8 cellular contexts compared by ENCODE assay signal in genomic region chr20:58890073-58890453, GRCh38. TPM values are rescaled to one million over a fixed set of nuclear protein-coding genes. Genes with fewer than 3 reads are reported as not detected.
DNase-seq lines count a peak whose midpoint lies in the region; ATAC-seq, FAIRE-seq and TF ChIP-seq lines count a peak whose summit lies in the region.

No MANE protein-coding gene starts in this region.

- H3K9me3 Mint-ChIP-seq in H9 (peaks cover 2 to 7% of the 10 kb centered on the region in 2 experiments; a peak in 4 of 5 replicates), WTC11 (peaks cover 10% of the 10 kb centered on the region)
- no peaks in the 10 kb centered on the region for H3K9me3 Mint-ChIP-seq in stimulated activated memory B cell treated with anti-CD40 and anti-IgM and Interleukin-4, amounts not matched to agents 10 μg/mL and 1 μg/mL and 100 μg/mL, for 72 hours

- no peak overlapping the region for H3K27ac ChIP-seq in H9 (ENCODE audit: insufficient read length, low read depth, low read length)

- no peak overlapping the region for H4K91ac ChIP-seq in H9 (ENCODE audit: insufficient read length, low read depth, low read length)

- DNase-seq in H9 (no peak), WTC11 (ENCODE audit: low spot score) (no peak), left ventricle myocardium superior (no peak), urothelium cell line (ENCODE audit: low spot score) (no peak), activated gamma-delta T cell (lab: John Stamatoyannopoulos, UW) (no peak)
- DNase-seq in central memory CD4-positive, alpha-beta T cell = no peak

- H2BK5ac ChIP-seq in H9 (ENCODE audit: insufficient read length, low read length) = no peak overlapping the region

- peak overlapping the region; percentile 71 for H3K4me2 ChIP-seq in H9 (ENCODE audit: insufficient read depth, insufficient read length, low read length)

- WGBS in H9 (ENCODE audit: extremely low coverage, insufficient read length, low lambda C conversion rate) = no CpG with 5 or more reads among the region's 46 CpGs

- no peak overlapping the region for H3K56ac ChIP-seq in H9 (ENCODE audit: insufficient read length, low read depth, low read length)

- no peaks in the 10 kb centered on the region for H3K9me3 ChIP-seq in H9 (ENCODE audit: control insufficient read depth, low read depth, low read length)

- H3K14ac ChIP-seq in H9 (ENCODE audit: insufficient read depth, low read length) = peak overlapping the region; percentile 62

- H4K5ac ChIP-seq in H9 (ENCODE audit: insufficient read length, low read depth, low read length) = no peak overlapping the region

- H3K9ac ChIP-seq in H9 (ENCODE audit: extremely low read depth, insufficient read length, low read length) = no peak overlapping the region

- no peaks in the 10 kb centered on the region for H3K27me3 Mint-ChIP-seq in H9 (ENCODE audit: low read depth)
- no peaks in the 10 kb centered on the region for H3K27me3 Mint-ChIP-seq in WTC11 (ENCODE audit: low read depth)
- no peaks in the 10 kb centered on the region for H3K27me3 Mint-ChIP-seq in stimulated activated memory B cell treated with anti-CD40 and anti-IgM and Interleukin-4, amounts not matched to agents 10 μg/mL and 1 μg/mL and 100 μg/mL, for 72 hours

- no peak overlapping the region for H3K4ac ChIP-seq in H9 (ENCODE audit: low read depth, low read length)

- no peak overlapping the region for H2AK5ac ChIP-seq in H9 (ENCODE audit: insufficient read length, low read length)

- H3K18ac ChIP-seq in H9 (ENCODE audit: insufficient read length, low read depth, low read length) = no peak overlapping the region

- no peaks in the 10 kb centered on the region; the same call in 1 of the 2 replicates for H3K27me3 ChIP-seq in H9 (ENCODE audit: insufficient read depth, low read length)

- H2AFZ ChIP-seq in H9 (ENCODE audit: low read length) = no peak overlapping the region

- H3T11ph ChIP-seq in H9 (ENCODE audit: low read length) = no peak overlapping the region

- peaks cover 29 to 33% of the 10 kb centered on the region in 2 experiments for H3K4me1 Mint-ChIP-seq in H9
- peaks cover 44% of the 10 kb centered on the region for H3K4me1 Mint-ChIP-seq in WTC11
- H3K4me1 Mint-ChIP-seq in stimulated activated memory B cell treated with anti-CD40 and anti-IgM and Interleukin-4, amounts not matched to agents 10 μg/mL and 1 μg/mL and 100 μg/mL, for 72 hours = peaks cover 40% of the 10 kb centered on the region

- TF ChIP-seq CTCF in H9 (conservative IDR thresholded peaks at IDR 0.05) = no peak
- no peak for TF ChIP-seq CTCF in WTC11 (IDR thresholded peaks at IDR 0.05)

- H3K4me3 Mint-ChIP-seq in H9 (peak overlapping the region; percentile 85 to 90), WTC11 (peak overlapping the region; percentile 84)
- H3K4me3 Mint-ChIP-seq in stimulated activated memory B cell treated with anti-CD40 and anti-IgM and Interleukin-4, amounts not matched to agents 10 μg/mL and 1 μg/mL and 100 μg/mL, for 72 hours = peak overlapping the region; percentile 100

- H4K20me1 ChIP-seq in H9 (ENCODE audit: control insufficient read depth, insufficient read depth, insufficient read length) = no peaks in the 10 kb centered on the region

- H2BK12ac ChIP-seq in H9 (ENCODE audit: insufficient read length, low read depth, low read length) = no peak overlapping the region

- FAIRE-seq in urothelium cell line (lab: Jason Lieb, UNC) = no peak

- intact Hi-C loops in left ventricle myocardium superior (cut with micrococcal nuclease) = no loop called here

- H3K79me1 ChIP-seq in H9 (ENCODE audit: insufficient read depth, low read depth, low read length, poor library complexity, severe bottlenecking) = no peaks in the 10 kb centered on the region

- peaks cover 14% of the 10 kb centered on the region; the same call in 1 of the 2 replicates for H3K79me2 ChIP-seq in H9 (ENCODE audit: insufficient read depth, low read length)

- H3K4me1 ChIP-seq in H9 (ENCODE audit: insufficient read depth, low read length) = peaks cover 5% of the 10 kb centered on the region; the same call in 1 of the 2 replicates

- H2BK15ac ChIP-seq in H9 (ENCODE audit: low read depth, low read length) = no peak overlapping the region

- peaks cover 8 to 25% (median 10%) of the 10 kb centered on the region in 3 experiments for H3K36me3 Mint-ChIP-seq in H9 (ENCODE audit: insufficient read depth in 1 of 3, low read depth in 3 of 3)
- peaks cover 22% of the 10 kb centered on the region for H3K36me3 Mint-ChIP-seq in WTC11
- H3K36me3 Mint-ChIP-seq in stimulated activated memory B cell treated with anti-CD40 and anti-IgM and Interleukin-4, amounts not matched to agents 10 μg/mL and 1 μg/mL and 100 μg/mL, for 72 hours = peaks cover 12% of the 10 kb centered on the region

- H2BK120ac ChIP-seq in H9 (ENCODE audit: low read depth, low read length, poor library complexity, severe bottlenecking) = no peak overlapping the region

- no peak overlapping the region for H4K8ac ChIP-seq in H9 (replicated peaks; ENCODE audit: insufficient read length, low read depth, low read length)

- ATAC-seq in WTC11 (no peak), left ventricle myocardium superior (peak; percentile 1), GM21360 (IDR thresholded peaks at IDR 0.05; ENCODE audit: unreplicated experiment) (no peak)
- ATAC-seq in stimulated activated memory B cell treated with anti-CD40 and anti-IgM and Interleukin-4, amounts not matched to agents 10 μg/mL and 1 μg/mL and 100 μg/mL, for 72 hours = peak; percentile 1

- POLR2A ChIA-PET in WTC11 (lab: Charles Lee) = interaction anchor here (0.8 kb wide), 1 partner anchor 91 kb away, joined by 3 read pairs; the partner anchor contains the start of gene NELFCD

- H2BK20ac ChIP-seq in H9 (ENCODE audit: low read depth, low read length, poor library complexity, severe bottlenecking) = no peak overlapping the region

- H3K23ac ChIP-seq in H9 (ENCODE audit: insufficient read length, low read depth, low read length) = no peak overlapping the region

- H3K27ac Mint-ChIP-seq in H9 = peak overlapping the region in 2 of 3 experiments; percentile 46 to 69; a peak in 1 of 7 replicates
- H3K27ac Mint-ChIP-seq in WTC11 = 0 out of 2 replicates have a peak overlapping the region, but pooled peaks have one; percentile 87
- peak overlapping the region; percentile 97 for H3K27ac Mint-ChIP-seq in stimulated activated memory B cell treated with anti-CD40 and anti-IgM and Interleukin-4, amounts not matched to agents 10 μg/mL and 1 μg/mL and 100 μg/mL, for 72 hours

- peaks cover 6% of the 10 kb centered on the region for H3K23me2 ChIP-seq in H9 (ENCODE audit: insufficient read length, low read depth, low read length, poor library complexity, severe bottlenecking)

- CTCF ChIA-PET in WTC11 (lab: Charles Lee) = interaction anchor here (1.3 to 1.7 kb wide), 3 partner anchors 13 to 94 kb away, joined by 4 to 7 read pairs (median 4); no protein-coding TSS in a partner anchor

TF ChIP-seq in WTC11, 78 proteins besides CTCF, POLR2A, EP300 and RAD21 (continues in another document):
- TF ChIP-seq JUN (CRISPR knock-in tag; IDR thresholded peaks at IDR 0.05) = no peak
- TF ChIP-seq ESRRA (CRISPR knock-in tag; IDR thresholded peaks at IDR 0.05; ENCODE audit: borderline replicate concordance) = no peak
- peak; percentile 36; the same call in 1 of the 2 replicates for TF ChIP-seq FOXP4 (CRISPR knock-in tag; IDR thresholded peaks at IDR 0.05)
- TF ChIP-seq FOXP1 (CRISPR knock-in tag; IDR thresholded peaks at IDR 0.05; ENCODE audit: borderline replicate concordance) = no peak
- no peak for TF ChIP-seq HMGXB4 (CRISPR knock-in tag; IDR thresholded peaks at IDR 0.05)
- no peak for TF ChIP-seq CREM (CRISPR knock-in tag; IDR thresholded peaks at IDR 0.05)
- no peak for TF ChIP-seq ELF4 (CRISPR knock-in tag; IDR thresholded peaks at IDR 0.05; ENCODE audit: low read depth)
- TF ChIP-seq IRF2 (CRISPR knock-in tag; IDR thresholded peaks at IDR 0.05; ENCODE audit: borderline replicate concordance, low read depth) = no peak
- TF ChIP-seq ZNF416 (CRISPR knock-in tag; IDR thresholded peaks at IDR 0.05) = no peak
- TF ChIP-seq MAX (CRISPR knock-in tag; IDR thresholded peaks at IDR 0.05) = no peak
- no peak for TF ChIP-seq ZNF671 (CRISPR knock-in tag; IDR thresholded peaks at IDR 0.05)
- no peak for TF ChIP-seq TCF7 (CRISPR knock-in tag; IDR thresholded peaks at IDR 0.05; ENCODE audit: low read depth)
- 0 out of 2 replicates have a peak, but pooled peaks have one; percentile 10 for TF ChIP-seq ETV6 (CRISPR knock-in tag; IDR thresholded peaks at IDR 0.05)

RNA-seq across cellular contexts. Expression of gene GNAS, which starts 37.5 kb away (rescaled TPM):
- total RNA-seq in H9 (2021) (918 and 920 TPM in 2 replicates), WTC11 (2021) (868 to 954 TPM (median 912 TPM) in 3 replicates), left ventricle myocardium superior (1,575 TPM)

RNA-seq across cellular contexts. Expression of gene GNAS-AS1, which starts 39.4 kb away (rescaled TPM):
- total RNA-seq in H9 (2021) (8.6 and 11.3 TPM in 2 replicates), WTC11 (2021) (12.2 to 13.4 TPM (median 12.8 TPM) in 3 replicates), left ventricle myocardium superior (0.35 TPM)

Comparison
In these comparisons a context has a peak if more than half of its experiments do, and no peak if none do; other contexts are left out.
1. ATAC-seq: peak in left ventricle myocardium superior (single experiment) and stimulated activated memory B cell treated with anti-CD40 and anti-IgM and Interleukin-4, amounts not matched to agents 10 μg/mL and 1 μg/mL and 100 μg/mL, for 72 hours (single experiment); none in WTC11 (single experiment) and GM21360 (single experiment).
2. Peak in every context shown above with its lines, with median percentiles within 50 percentile points of each other: H3K27ac Mint-ChIP-seq and H3K4me3 Mint-ChIP-seq.